In genomic region chr3:122392868-122393844, GRCh38 we compare ENCODE assay signal across 10 cellular contexts. TPM values are rescaled to one million over a fixed set of nuclear protein-coding genes. Genes with fewer than 3 reads are reported as not detected.
DNase-seq lines count a peak whose midpoint lies in the region; ATAC-seq and TF ChIP-seq lines count a peak whose summit lies in the region.
"Had no signal": no experiment of that assay in that cellular context is flagged by ENCODE, and none has a peak within 500 bp of the region (broad histone marks: within the 10 kb centered on the region; RNA-seq: fewer than 3 reads in every experiment).

No MANE protein-coding gene starts in this region.

- H3K27ac Mint-ChIP-seq in CD4-positive, CD25-positive, alpha-beta regulatory T cell, result peak overlapping the region in 1 of 3 donors; percentile 12
- H3K27ac Mint-ChIP-seq: IgD-negative memory B cell had no signal

- 5 to 6% methylated on average over 2 of the region's 2 CpGs for WGBS in body of pancreas, 2 donors
- 32% methylated on average over 2 of the region's 2 CpGs for WGBS in urinary bladder

- H3K4me1 Mint-ChIP-seq in CD4-positive, CD25-positive, alpha-beta regulatory T cell, result peaks cover 10 to 14% (median 11%) of the 10 kb centered on the region in 4 donors

- no peaks in the 10 kb centered on the region for H3K36me3 ChIP-seq in CD4-positive, CD25-positive, alpha-beta regulatory T cell (ENCODE audit: control insufficient read depth, insufficient read depth, low read length)
- H3K36me3 ChIP-seq in body of pancreas (replicated peaks in 1 of 2; ENCODE audit: insufficient read depth in 1 of 2, low read depth in 2 of 2), result no peaks in the 10 kb centered on the region
- H3K36me3 ChIP-seq in kidney epithelial cell (ENCODE audit: control insufficient read depth, insufficient read depth, low read length), result no peaks in the 10 kb centered on the region
- peaks cover 2% of the 10 kb centered on the region for H3K36me3 ChIP-seq in urinary bladder (ENCODE audit: insufficient read depth)

- no peak overlapping the region for H3K4me3 Mint-ChIP-seq in CD4-positive, CD25-positive, alpha-beta regulatory T cell
- H3K4me3 Mint-ChIP-seq: IgD-negative memory B cell had no signal

- no peak overlapping the region for H3K27ac ChIP-seq in CD4-positive, CD25-positive, alpha-beta regulatory T cell (ENCODE audit: insufficient read depth, low read length, poor library complexity, severe bottlenecking)
- H3K27ac ChIP-seq in body of pancreas, result peak overlapping the region; percentile 22 to 76 (median 49)
- H3K27ac ChIP-seq in urinary bladder (ENCODE audit: low read depth), result peak overlapping the region; percentile 5

- H3K9me3 Mint-ChIP-seq in CD4-positive, CD25-positive, alpha-beta regulatory T cell, result no peaks in the 10 kb centered on the region
- H3K9me3 Mint-ChIP-seq: IgD-negative memory B cell had no signal

- H3K4me1 ChIP-seq in CD4-positive, CD25-positive, alpha-beta regulatory T cell (ENCODE audit: control insufficient read depth, insufficient read depth, low read length, poor library complexity, severe bottlenecking), result no peaks in the 10 kb centered on the region
- H3K4me1 ChIP-seq in body of pancreas, result peaks cover 65% of the 10 kb centered on the region
- H3K4me1 ChIP-seq in urinary bladder (ENCODE audit: insufficient read depth), result no peaks in the 10 kb centered on the region

- peak; percentile 11 to 71 (median 61) for DNase-seq in CD4-positive, CD25-positive, alpha-beta regulatory T cell
- peak; percentile 34 for DNase-seq in GM20000 (ENCODE audit: low spot score)
- DNase-seq in NCI-H69 (lab: John Stamatoyannopoulos, UW), result peak; percentile 44
- DNase-seq in body of pancreas, result peak in 3 of 4 donors; percentile 29 to 39 (median 33)
- DNase-seq in kidney epithelial cell (ENCODE audit: low read depth), result peak; percentile 49
- no peak for DNase-seq in ureter (ENCODE audit: low spot score)
- DNase-seq: left cardiac atrium had no signal

- intact Hi-C loops in body of pancreas (cut with DNase I), result no loop called here

- ATAC-seq in CD4-positive, CD25-positive, alpha-beta regulatory T cell (ENCODE audit: low read depth in 2 of 2), result no peak
- ATAC-seq in body of pancreas, result peak; percentile 74
- no peak for ATAC-seq in HG02678 (IDR thresholded peaks at IDR 0.05; ENCODE audit: unreplicated experiment)

- TF ChIP-seq CTCF in GM20000 (IDR thresholded peaks at IDR 0.05; ENCODE audit: extremely low read depth, missing control alignments) (peak; percentile 64), body of pancreas (IDR thresholded peaks at IDR 0.05) (peak; percentile 25 to 77 (median 69)), kidney epithelial cell (IDR thresholded peaks at IDR 0.05; ENCODE audit: insufficient read depth, low read length, poor library complexity, severe bottlenecking) (peak; percentile 68)

- H3K9me3 ChIP-seq in CD4-positive, CD25-positive, alpha-beta regulatory T cell (ENCODE audit: control insufficient read depth in 2 of 2, low read length in 2 of 2), result no peaks in the 10 kb centered on the region
- H3K9me3 ChIP-seq in body of pancreas, result no peaks in the 10 kb centered on the region

- peaks cover 10% of the 10 kb centered on the region for H3K36me3 Mint-ChIP-seq in CD4-positive, CD25-positive, alpha-beta regulatory T cell

- TF ChIP-seq POLR2A in body of pancreas (IDR thresholded peaks at IDR 0.05), result no peak

- H3K4me3 ChIP-seq in CD4-positive, CD25-positive, alpha-beta regulatory T cell (ENCODE audit: low read depth, low read length), result no peak overlapping the region
- no peak overlapping the region for H3K4me3 ChIP-seq in body of pancreas
- no peak overlapping the region for H3K4me3 ChIP-seq in kidney epithelial cell (ENCODE audit: low read depth, low read length)
- H3K4me3 ChIP-seq in urinary bladder (ENCODE audit: low read depth, low read length), result no peak overlapping the region

- no peaks in the 10 kb centered on the region for H3K27me3 ChIP-seq in CD4-positive, CD25-positive, alpha-beta regulatory T cell (ENCODE audit: control insufficient read depth, insufficient read depth, low read length)
- no peaks in the 10 kb centered on the region for H3K27me3 ChIP-seq in body of pancreas
- no peaks in the 10 kb centered on the region for H3K27me3 ChIP-seq in kidney epithelial cell (ENCODE audit: control insufficient read depth, insufficient read depth, low read length)

- H3K27me3 Mint-ChIP-seq in CD4-positive, CD25-positive, alpha-beta regulatory T cell, result no peaks in the 10 kb centered on the region
- H3K27me3 Mint-ChIP-seq: IgD-negative memory B cell had no signal

RNA-seq across cellular contexts. Expression of gene FAM162A, which starts 9.2 kb away (rescaled TPM):
- 23.5 TPM for total RNA-seq in CD4-positive, CD25-positive, alpha-beta regulatory T cell
- 100 to 1,000 TPM; 103 to 126 (median 105) TPM for polyA plus RNA-seq in CD4-positive, CD25-positive, alpha-beta regulatory T cell
- total RNA-seq in body of pancreas (10 to 100 TPM in 1 of 2 donors, 1 to 10 TPM in 1; 8.6 to 24.1 TPM), kidney epithelial cell (14.3 and 20.1 TPM in 2 replicates), urinary bladder (24.2 TPM), ureter (65.5 TPM)
- 85.1 TPM for polyA plus RNA-seq in urinary bladder

RNA-seq across cellular contexts. Expression of gene MIX23, which starts 10.1 kb away (rescaled TPM):
- 14.1 TPM for total RNA-seq in CD4-positive, CD25-positive, alpha-beta regulatory T cell
- 10 to 100 TPM; 16.8 to 33.1 (median 24.8) TPM for polyA plus RNA-seq in CD4-positive, CD25-positive, alpha-beta regulatory T cell
- total RNA-seq in body of pancreas (10 to 100 TPM; 17.6 to 36.6 TPM), kidney epithelial cell (24.8 and 27.1 TPM in 2 replicates), urinary bladder (40.0 TPM), ureter (54.4 TPM)
- 13.1 TPM for polyA plus RNA-seq in urinary bladder

RNA-seq across cellular contexts. Expression of gene WDR5B, which starts 22.7 kb away (rescaled TPM):
- total RNA-seq in CD4-positive, CD25-positive, alpha-beta regulatory T cell, result 4.9 TPM
- 1 to 10 TPM; 2.0 to 2.5 (median 2.4) TPM for polyA plus RNA-seq in CD4-positive, CD25-positive, alpha-beta regulatory T cell
- total RNA-seq in body of pancreas (1 to 10 TPM; 5.6 to 6.2 TPM), kidney epithelial cell (4.2 and 4.9 TPM in 2 replicates), urinary bladder (8.1 TPM), ureter (7.2 TPM)
- polyA plus RNA-seq in urinary bladder, result 2.9 TPM
